ENCODE assay signal across 1 cellular context in genomic region chr1:24443241-24443656, GRCh38.
TF ChIP-seq lines count a peak whose summit lies in the region.

No MANE protein-coding gene starts in this region.

TF ChIP-seq in WTC11, 78 proteins besides CTCF, POLR2A, EP300 and RAD21 (continued from another document):
- TF ChIP-seq ATF6 (CRISPR knock-in tag; IDR thresholded peaks at IDR 0.05): no peak
- no peak for TF ChIP-seq E2F1 (CRISPR knock-in tag; IDR thresholded peaks at IDR 0.05)
